In the genomic region with DNA sequence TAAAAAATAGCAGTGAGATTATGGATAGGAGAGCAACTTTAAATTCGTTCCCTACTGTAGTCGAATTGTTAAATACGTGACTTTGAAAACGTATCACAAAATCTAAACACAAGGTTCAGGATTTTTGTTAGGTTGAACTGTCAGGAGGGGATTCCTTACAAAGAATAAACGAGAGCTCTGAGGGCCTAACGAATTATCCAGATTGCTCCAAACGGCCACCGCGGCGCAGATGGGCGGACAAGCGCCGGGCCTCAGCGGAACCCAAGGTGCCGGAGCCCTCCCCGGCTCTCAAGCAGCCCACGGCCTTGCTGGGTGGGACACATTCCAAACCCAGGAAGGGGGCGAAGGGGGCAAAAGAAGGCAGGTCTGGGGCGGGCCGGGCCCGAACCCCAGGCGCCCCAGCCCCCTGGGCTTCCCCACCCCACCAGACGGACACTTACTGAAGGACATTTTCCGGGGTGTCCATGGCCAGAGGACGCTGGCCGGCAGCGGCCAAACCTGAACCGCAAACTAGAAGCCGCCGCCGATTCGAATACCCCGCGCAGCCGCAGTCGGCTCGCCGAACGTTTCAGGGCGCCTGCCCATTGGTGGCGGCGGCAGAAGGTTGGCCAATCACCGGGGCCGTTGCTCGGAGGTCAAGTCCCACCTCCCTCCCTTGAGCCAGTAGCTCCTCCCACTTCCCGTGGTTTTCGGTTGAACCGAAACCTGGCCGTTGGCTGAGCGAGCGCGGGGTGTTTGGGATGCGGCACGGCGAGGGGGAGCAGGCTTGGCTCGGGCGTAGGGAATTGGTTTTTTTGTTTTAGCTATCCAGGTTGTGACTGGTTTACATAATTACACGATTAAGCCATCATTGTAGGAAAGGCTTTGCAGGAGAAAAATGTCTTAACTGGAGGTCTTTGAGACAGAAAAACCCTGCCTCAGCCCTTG, we compare ENCODE assay signal across 1 cellular context.
A peak's percentile ranks its signal among the peaks of the same experiment; 100 is the strongest.
TF ChIP-seq lines count a peak whose summit lies in the region.

Gene BUB1 (minus strand): TSS at position 534 of the 927 bp plus-strand sequence. CDS start 68 bp downstream, at position 466.

TF ChIP-seq in K562, 482 proteins besides CTCF, POLR2A, EP300 and RAD21 (continued from another document and continues in another):
- TF ChIP-seq, protein P1, sequence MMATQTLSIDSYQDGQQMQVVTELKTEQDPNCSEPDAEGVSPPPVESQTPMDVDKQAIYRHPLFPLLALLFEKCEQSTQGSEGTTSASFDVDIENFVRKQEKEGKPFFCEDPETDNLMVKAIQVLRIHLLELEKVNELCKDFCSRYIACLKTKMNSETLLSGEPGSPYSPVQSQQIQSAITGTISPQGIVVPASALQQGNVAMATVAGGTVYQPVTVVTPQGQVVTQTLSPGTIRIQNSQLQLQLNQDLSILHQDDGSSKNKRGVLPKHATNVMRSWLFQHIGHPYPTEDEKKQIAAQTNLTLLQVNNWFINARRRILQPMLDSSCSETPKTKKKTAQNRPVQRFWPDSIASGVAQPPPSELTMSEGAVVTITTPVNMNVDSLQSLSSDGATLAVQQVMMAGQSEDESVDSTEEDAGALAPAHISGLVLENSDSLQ (IDR thresholded peaks at IDR 0.05) = no peak
- TF ChIP-seq IFI16 (CRISPR knock-in tag; IDR thresholded peaks at IDR 0.05) = no peak
- no peak for TF ChIP-seq MED1 (CRISPR knock-in tag; IDR thresholded peaks at IDR 0.05; ENCODE audit: borderline replicate concordance)
- TF ChIP-seq EHMT2 (IDR thresholded peaks at IDR 0.05) = no peak
- TF ChIP-seq SAFB2 (IDR thresholded peaks at IDR 0.05; ENCODE audit: borderline replicate concordance, low read depth, low read length, severe bottlenecking) = no peak
- TF ChIP-seq HMGXB4 (CRISPR knock-in tag; IDR thresholded peaks at IDR 0.05) = no peak; the same call in 1 of the 2 replicates
- no peak for TF ChIP-seq ZNF780A (CRISPR knock-in tag; IDR thresholded peaks at IDR 0.05)
- TF ChIP-seq RBM17 (IDR thresholded peaks at IDR 0.05; ENCODE audit: borderline replicate concordance, low read depth, low read length) = no peak
- TF ChIP-seq, protein P2, sequence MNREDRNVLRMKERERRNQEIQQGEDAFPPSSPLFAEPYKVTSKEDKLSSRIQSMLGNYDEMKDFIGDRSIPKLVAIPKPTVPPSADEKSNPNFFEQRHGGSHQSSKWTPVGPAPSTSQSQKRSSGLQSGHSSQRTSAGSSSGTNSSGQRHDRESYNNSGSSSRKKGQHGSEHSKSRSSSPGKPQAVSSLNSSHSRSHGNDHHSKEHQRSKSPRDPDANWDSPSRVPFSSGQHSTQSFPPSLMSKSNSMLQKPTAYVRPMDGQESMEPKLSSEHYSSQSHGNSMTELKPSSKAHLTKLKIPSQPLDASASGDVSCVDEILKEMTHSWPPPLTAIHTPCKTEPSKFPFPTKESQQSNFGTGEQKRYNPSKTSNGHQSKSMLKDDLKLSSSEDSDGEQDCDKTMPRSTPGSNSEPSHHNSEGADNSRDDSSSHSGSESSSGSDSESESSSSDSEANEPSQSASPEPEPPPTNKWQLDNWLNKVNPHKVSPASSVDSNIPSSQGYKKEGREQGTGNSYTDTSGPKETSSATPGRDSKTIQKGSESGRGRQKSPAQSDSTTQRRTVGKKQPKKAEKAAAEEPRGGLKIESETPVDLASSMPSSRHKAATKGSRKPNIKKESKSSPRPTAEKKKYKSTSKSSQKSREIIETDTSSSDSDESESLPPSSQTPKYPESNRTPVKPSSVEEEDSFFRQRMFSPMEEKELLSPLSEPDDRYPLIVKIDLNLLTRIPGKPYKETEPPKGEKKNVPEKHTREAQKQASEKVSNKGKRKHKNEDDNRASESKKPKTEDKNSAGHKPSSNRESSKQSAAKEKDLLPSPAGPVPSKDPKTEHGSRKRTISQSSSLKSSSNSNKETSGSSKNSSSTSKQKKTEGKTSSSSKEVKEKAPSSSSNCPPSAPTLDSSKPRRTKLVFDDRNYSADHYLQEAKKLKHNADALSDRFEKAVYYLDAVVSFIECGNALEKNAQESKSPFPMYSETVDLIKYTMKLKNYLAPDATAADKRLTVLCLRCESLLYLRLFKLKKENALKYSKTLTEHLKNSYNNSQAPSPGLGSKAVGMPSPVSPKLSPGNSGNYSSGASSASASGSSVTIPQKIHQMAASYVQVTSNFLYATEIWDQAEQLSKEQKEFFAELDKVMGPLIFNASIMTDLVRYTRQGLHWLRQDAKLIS (CRISPR knock-in tag; IDR thresholded peaks at IDR 0.05) = 0 out of 2 replicates have a peak, but pooled peaks have one; percentile 36
- no peak for TF ChIP-seq HEY1 (CRISPR knock-in tag; IDR thresholded peaks at IDR 0.05; ENCODE audit: borderline replicate concordance)
- peak; percentile 97 for TF ChIP-seq EP400 (IDR thresholded peaks at IDR 0.05)
- TF ChIP-seq RFX5 (IDR thresholded peaks at IDR 0.05; ENCODE audit: low read depth, low read length) = no peak
- TF ChIP-seq SUPT5H (IDR thresholded peaks at IDR 0.05) = peak; percentile 96
- TF ChIP-seq ATF3 (IDR thresholded peaks at IDR 0.05) = no peak
- TF ChIP-seq ATF3 (CRISPR knock-in tag; conservative IDR thresholded peaks at IDR 0.05) = no peak
- TF ChIP-seq PCBP1 (IDR thresholded peaks at IDR 0.05; ENCODE audit: low read depth, low read length, poor library complexity, severe bottlenecking) = no peak
- TF ChIP-seq NFATC3 (IDR thresholded peaks at IDR 0.05) = no peak
- no peak for TF ChIP-seq IRF9 (tag; IDR thresholded peaks at IDR 0.05)
- peak in 1 of 2 experiments; percentile 69; a peak in 2 of 3 replicates for TF ChIP-seq CBX3 (IDR thresholded peaks at IDR 0.05; ENCODE audit: borderline replicate concordance in 1 of 2, low read length in 2 of 2)
- TF ChIP-seq, protein P3, sequence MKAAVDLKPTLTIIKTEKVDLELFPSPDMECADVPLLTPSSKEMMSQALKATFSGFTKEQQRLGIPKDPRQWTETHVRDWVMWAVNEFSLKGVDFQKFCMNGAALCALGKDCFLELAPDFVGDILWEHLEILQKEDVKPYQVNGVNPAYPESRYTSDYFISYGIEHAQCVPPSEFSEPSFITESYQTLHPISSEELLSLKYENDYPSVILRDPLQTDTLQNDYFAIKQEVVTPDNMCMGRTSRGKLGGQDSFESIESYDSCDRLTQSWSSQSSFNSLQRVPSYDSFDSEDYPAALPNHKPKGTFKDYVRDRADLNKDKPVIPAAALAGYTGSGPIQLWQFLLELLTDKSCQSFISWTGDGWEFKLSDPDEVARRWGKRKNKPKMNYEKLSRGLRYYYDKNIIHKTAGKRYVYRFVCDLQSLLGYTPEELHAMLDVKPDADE (conservative IDR thresholded peaks at IDR 0.05; ENCODE audit: control insufficient read depth, low read depth, low read length) = peak; percentile 56; the same call in 1 of the 2 replicates
- peak; percentile 41; the same call in 1 of the 2 replicates for TF ChIP-seq ETV1 (tag; conservative IDR thresholded peaks at IDR 0.05; ENCODE audit: low read depth)
- no peak for TF ChIP-seq BRF1 (IDR thresholded peaks at IDR 0.05; ENCODE audit: borderline replicate concordance, extremely low read depth, insufficient read length)
- TF ChIP-seq CREM (IDR thresholded peaks at IDR 0.05; ENCODE audit: low read depth) = peak; percentile 47; the same call in 1 of the 2 replicates
- TF ChIP-seq, protein P4, sequence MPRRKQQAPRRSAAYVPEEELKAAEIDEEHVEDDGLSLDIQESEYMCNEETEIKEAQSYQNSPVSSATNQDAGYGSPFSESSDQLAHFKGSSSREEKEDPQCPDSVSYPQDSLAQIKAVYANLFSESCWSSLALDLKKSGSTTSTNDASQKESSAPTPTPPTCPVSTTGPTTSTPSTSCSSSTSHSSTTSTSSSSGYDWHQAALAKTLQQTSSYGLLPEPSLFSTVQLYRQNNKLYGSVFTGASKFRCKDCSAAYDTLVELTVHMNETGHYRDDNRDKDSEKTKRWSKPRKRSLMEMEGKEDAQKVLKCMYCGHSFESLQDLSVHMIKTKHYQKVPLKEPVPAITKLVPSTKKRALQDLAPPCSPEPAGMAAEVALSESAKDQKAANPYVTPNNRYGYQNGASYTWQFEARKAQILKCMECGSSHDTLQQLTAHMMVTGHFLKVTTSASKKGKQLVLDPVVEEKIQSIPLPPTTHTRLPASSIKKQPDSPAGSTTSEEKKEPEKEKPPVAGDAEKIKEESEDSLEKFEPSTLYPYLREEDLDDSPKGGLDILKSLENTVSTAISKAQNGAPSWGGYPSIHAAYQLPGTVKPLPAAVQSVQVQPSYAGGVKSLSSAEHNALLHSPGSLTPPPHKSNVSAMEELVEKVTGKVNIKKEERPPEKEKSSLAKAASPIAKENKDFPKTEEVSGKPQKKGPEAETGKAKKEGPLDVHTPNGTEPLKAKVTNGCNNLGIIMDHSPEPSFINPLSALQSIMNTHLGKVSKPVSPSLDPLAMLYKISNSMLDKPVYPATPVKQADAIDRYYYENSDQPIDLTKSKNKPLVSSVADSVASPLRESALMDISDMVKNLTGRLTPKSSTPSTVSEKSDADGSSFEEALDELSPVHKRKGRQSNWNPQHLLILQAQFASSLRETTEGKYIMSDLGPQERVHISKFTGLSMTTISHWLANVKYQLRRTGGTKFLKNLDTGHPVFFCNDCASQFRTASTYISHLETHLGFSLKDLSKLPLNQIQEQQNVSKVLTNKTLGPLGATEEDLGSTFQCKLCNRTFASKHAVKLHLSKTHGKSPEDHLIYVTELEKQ (CRISPR knock-in tag; IDR thresholded peaks at IDR 0.05) = no peak
- TF ChIP-seq, protein P5, sequence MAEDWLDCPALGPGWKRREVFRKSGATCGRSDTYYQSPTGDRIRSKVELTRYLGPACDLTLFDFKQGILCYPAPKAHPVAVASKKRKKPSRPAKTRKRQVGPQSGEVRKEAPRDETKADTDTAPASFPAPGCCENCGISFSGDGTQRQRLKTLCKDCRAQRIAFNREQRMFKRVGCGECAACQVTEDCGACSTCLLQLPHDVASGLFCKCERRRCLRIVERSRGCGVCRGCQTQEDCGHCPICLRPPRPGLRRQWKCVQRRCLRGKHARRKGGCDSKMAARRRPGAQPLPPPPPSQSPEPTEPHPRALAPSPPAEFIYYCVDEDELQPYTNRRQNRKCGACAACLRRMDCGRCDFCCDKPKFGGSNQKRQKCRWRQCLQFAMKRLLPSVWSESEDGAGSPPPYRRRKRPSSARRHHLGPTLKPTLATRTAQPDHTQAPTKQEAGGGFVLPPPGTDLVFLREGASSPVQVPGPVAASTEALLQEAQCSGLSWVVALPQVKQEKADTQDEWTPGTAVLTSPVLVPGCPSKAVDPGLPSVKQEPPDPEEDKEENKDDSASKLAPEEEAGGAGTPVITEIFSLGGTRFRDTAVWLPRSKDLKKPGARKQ (CRISPR knock-in tag; IDR thresholded peaks at IDR 0.05) = no peak
- TF ChIP-seq HSF4 (CRISPR knock-in tag; IDR thresholded peaks at IDR 0.05; ENCODE audit: borderline replicate concordance) = no peak
- 0 out of 4 replicates have a peak, but pooled peaks of 1 of the 2 experiments have one; percentile 17 for TF ChIP-seq UBTF (IDR thresholded peaks at IDR 0.05; ENCODE audit: borderline replicate concordance in 1 of 2, low read depth in 2 of 2, low read length in 2 of 2)
- TF ChIP-seq ELF4 (CRISPR knock-in tag; IDR thresholded peaks at IDR 0.05) = no peak
